9 cellular contexts compared by ENCODE assay signal in the genomic region with DNA sequence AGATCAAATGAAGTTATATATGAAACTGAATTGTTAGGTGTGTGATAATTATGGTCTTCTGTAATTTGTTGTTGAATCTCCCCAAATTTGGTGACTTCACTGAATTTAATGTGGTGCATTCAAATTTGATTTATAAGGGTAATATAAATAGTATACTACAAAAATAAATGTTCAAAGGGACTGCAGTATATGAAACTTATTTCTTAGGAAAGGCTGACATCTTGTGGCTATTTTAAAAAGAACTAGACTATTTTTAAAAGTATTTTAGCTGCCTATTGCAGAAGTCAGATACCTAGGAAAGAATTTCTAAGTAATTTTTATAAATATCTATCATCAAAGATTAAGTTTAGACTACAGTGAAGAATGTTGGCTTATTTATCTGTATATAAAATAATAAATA. TPM values are rescaled to one million over a fixed set of nuclear protein-coding genes. Genes with fewer than 3 reads are reported as not detected.
A peak's percentile ranks its signal among the peaks of the same experiment; 100 is the strongest.
DNase-seq lines count a peak whose midpoint lies in the region; ATAC-seq and TF ChIP-seq lines count a peak whose summit lies in the region.
"Had no signal": no experiment of that assay in that cellular context is flagged by ENCODE, and none has a peak within 500 bp of the region (broad histone marks: within the 10 kb centered on the region; RNA-seq: fewer than 3 reads in every experiment).

No MANE protein-coding gene starts in this region.

- peaks cover 2% of the 10 kb centered on the region for H3K27me3 Mint-ChIP-seq in HFFc6 (ENCODE audit: insufficient read depth)
- H3K27me3 Mint-ChIP-seq in Calu3 (ENCODE audit: unreplicated experiment): no peaks in the 10 kb centered on the region

- intact Hi-C loops in esophagus squamous epithelium (cut with DNase I) (no loop called here), Calu3 (cut with micrococcal nuclease; ENCODE audit: unreplicated experiment) (loop anchor here (1.0 to 10.0 kb wide), 4 partner anchors 252 to 827 kb away; no protein-coding TSS in a partner anchor)

- no peak overlapping the region for H3K27ac ChIP-seq in esophagus squamous epithelium

- ATAC-seq in HG02610 (IDR thresholded peaks at IDR 0.05; ENCODE audit: unreplicated experiment): no peak

- TF ChIP-seq POLR2A in esophagus squamous epithelium (IDR thresholded peaks at IDR 0.05): no peak

- H3K9me3 Mint-ChIP-seq in HFFc6 (no peaks in the 10 kb centered on the region), Calu3 (ENCODE audit: low read depth, unreplicated experiment) (no peaks in the 10 kb centered on the region)
- H3K9me3 Mint-ChIP-seq: IgD-negative memory B cell had no signal

- H3K36me3 Mint-ChIP-seq in HFFc6 (ENCODE audit: low read depth) (no peaks in the 10 kb centered on the region), Calu3 (ENCODE audit: insufficient read depth, unreplicated experiment) (no peaks in the 10 kb centered on the region)
- H3K36me3 Mint-ChIP-seq: IgD-negative memory B cell had no signal

- no TSS peak for BruUV-seq in Calu3 (replicated peaks; lab: Mats Ljungman, UMichigan)

- H3K4me3 ChIP-seq in esophagus squamous epithelium: no peak overlapping the region

- no peak overlapping the region for H3K27ac Mint-ChIP-seq in HFFc6
- no peak overlapping the region for H3K27ac Mint-ChIP-seq in Calu3 (ENCODE audit: unreplicated experiment)
- H3K27ac Mint-ChIP-seq: IgD-negative memory B cell had no signal

- no peaks in the 10 kb centered on the region for H3K9me3 ChIP-seq in esophagus squamous epithelium

- CTCF ChIA-PET in Calu3 (lab: Charles Lee): interaction anchor here (0.8 to 1.0 kb wide), 2 partner anchors 253 to 309 kb away, joined by 3 to 7 read pairs; no protein-coding TSS in a partner anchor

- no peaks in the 10 kb centered on the region for H3K36me3 ChIP-seq in esophagus squamous epithelium

- no peaks in the 10 kb centered on the region for H3K27me3 ChIP-seq in esophagus squamous epithelium

- H3K4me3 Mint-ChIP-seq in HFFc6: no peak overlapping the region
- no peak overlapping the region for H3K4me3 Mint-ChIP-seq in Calu3 (ENCODE audit: low read depth, unreplicated experiment)
- H3K4me3 Mint-ChIP-seq: IgD-negative memory B cell had no signal

- peak; percentile 62 for DNase-seq in DMS53 (lab: John Stamatoyannopoulos, UW)
- peak; percentile 25 for DNase-seq in HFFc6
- peak; percentile 52 for DNase-seq in SW480 (ENCODE audit: low spot score)
- DNase-seq in kidney glomerular epithelial cell (lab: John Stamatoyannopoulos, UW): peak; percentile 64
- DNase-seq in 8988T: no peak
- no peak for DNase-seq in esophagus squamous epithelium (lab: John Stamatoyannopoulos, UW)
- DNase-seq in Calu3: no peak

- H3K4me1 ChIP-seq in esophagus squamous epithelium: no peaks in the 10 kb centered on the region

- peak; percentile 76 for TF ChIP-seq CTCF in HFFc6 (IDR thresholded peaks at IDR 0.05)
- peak in 3 of 6 experiments; percentile 35 to 53 (median 36) for TF ChIP-seq CTCF in esophagus squamous epithelium (IDR thresholded peaks at IDR 0.05)
- TF ChIP-seq CTCF in Calu3 (IDR thresholded peaks at IDR 0.05; ENCODE audit: unreplicated experiment): no peak

- H3K4me1 Mint-ChIP-seq in HFFc6 (ENCODE audit: low read depth) (peaks cover 8% of the 10 kb centered on the region; the same call in 1 of the 2 replicates), Calu3 (ENCODE audit: low read depth, unreplicated experiment) (no peaks in the 10 kb centered on the region)
- H3K4me1 Mint-ChIP-seq: IgD-negative memory B cell had no signal

RNA-seq across cellular contexts. Expression of a gene that starts 36.6 kb away (rescaled TPM):
- under 1 TPM in 3 of 6 experiments, not detected in 3; 0.08 to 0.23 (median 0.09) TPM for total RNA-seq in HFFc6 (2021; fragmentation: NEBNext Ultra II Directional; extraction: Animal tissue kit (Norgen Biotek cat#: 25700))
- total RNA-seq in esophagus squamous epithelium (10 to 100 TPM in 1 of 4 donors, 1 to 10 TPM in 2, under 1 TPM in 1; 0.64 to 15.1 (median 2.6) TPM), Calu3 (2022) (4.0 and 8.8 TPM in 2 replicates)

Comparison
In these comparisons a context has a peak if more than half of its experiments do, and no peak if none do; other contexts are left out.
1. DNase-seq: peak in DMS53 (single experiment), HFFc6 (single experiment), SW480 (single experiment) and kidney glomerular epithelial cell (single experiment); none in 8988T (single experiment), esophagus squamous epithelium (single experiment) and Calu3 (single experiment).